In genomic region chr5:35672995-35673394, GRCh38 we compare ENCODE assay signal across 1 cellular context.
TF ChIP-seq lines count a peak whose summit lies in the region.

No MANE protein-coding gene starts in this region.

TF ChIP-seq in IMR-90, 13 proteins besides CTCF, POLR2A, EP300 and RAD21:
- no peak for TF ChIP-seq ELK1 (IDR thresholded peaks at IDR 0.05; ENCODE audit: borderline replicate concordance, low read depth, low read length)
- TF ChIP-seq RCOR1 (IDR thresholded peaks at IDR 0.05; ENCODE audit: insufficient replicate concordance, low read length): no peak
- no peak for TF ChIP-seq MAFK (IDR thresholded peaks at IDR 0.05; ENCODE audit: low read depth, low read length)
- TF ChIP-seq RFX5 (IDR thresholded peaks at IDR 0.05; ENCODE audit: low read depth, low read length): no peak
- TF ChIP-seq MXI1 (IDR thresholded peaks at IDR 0.05; ENCODE audit: borderline replicate concordance, low read depth, low read length): no peak
- TF ChIP-seq SMC3 (IDR thresholded peaks at IDR 0.05; ENCODE audit: low read depth, low read length): no peak
- no peak for TF ChIP-seq BHLHE40 (IDR thresholded peaks at IDR 0.05; ENCODE audit: low read depth, low read length)
- TF ChIP-seq, protein P1, sequence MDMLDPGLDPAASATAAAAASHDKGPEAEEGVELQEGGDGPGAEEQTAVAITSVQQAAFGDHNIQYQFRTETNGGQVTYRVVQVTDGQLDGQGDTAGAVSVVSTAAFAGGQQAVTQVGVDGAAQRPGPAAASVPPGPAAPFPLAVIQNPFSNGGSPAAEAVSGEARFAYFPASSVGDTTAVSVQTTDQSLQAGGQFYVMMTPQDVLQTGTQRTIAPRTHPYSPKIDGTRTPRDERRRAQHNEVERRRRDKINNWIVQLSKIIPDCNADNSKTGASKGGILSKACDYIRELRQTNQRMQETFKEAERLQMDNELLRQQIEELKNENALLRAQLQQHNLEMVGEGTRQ (IDR thresholded peaks at IDR 0.05; ENCODE audit: low read depth, low read length): no peak
- TF ChIP-seq CHD1 (IDR thresholded peaks at IDR 0.05; ENCODE audit: low read depth, low read length): no peak
- no peak for TF ChIP-seq NFE2L2 (IDR thresholded peaks at IDR 0.05; ENCODE audit: low read depth, low read length)
- TF ChIP-seq CEBPB (IDR thresholded peaks at IDR 0.05; ENCODE audit: low read depth, low read length): no peak
- TF ChIP-seq MAZ (IDR thresholded peaks at IDR 0.05; ENCODE audit: borderline replicate concordance, low read depth, low read length): no peak
- TF ChIP-seq FOS (IDR thresholded peaks at IDR 0.05; ENCODE audit: low read depth, low read length): no peak
